Comparison of ENCODE assay signal across 23 cellular contexts in the genomic region with DNA sequence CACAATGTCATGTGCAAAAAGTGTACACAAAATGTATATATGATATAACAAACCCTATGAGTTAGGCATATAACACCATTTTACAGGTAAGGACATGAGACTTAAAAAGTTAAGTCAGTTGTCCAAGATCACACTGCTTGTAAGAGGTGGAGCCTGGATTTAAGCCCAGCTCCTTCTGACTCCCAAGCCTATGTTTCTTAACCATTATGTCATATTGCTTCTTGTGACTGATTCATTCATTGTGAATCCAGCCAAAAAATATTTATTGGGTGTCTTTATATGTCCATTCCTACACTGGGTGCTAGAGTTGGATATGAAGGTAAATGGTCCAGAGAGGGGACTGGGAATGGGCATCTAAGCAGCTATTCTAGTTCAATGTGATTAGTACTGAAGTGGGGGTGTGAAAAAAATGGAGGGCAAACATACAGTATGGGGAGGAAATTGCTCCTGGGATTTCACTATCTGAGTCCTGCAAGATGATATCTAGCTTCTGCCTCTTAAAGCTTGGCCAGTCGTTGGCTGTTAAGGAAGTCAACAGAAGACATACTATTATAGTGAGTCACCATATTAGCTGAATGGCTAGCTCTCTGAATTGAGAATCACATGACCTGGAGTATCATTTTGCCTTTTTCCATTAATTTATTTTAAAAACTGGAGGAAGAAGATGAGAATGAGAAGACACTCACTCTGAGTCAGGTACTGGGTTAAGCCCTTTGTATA. TPM values are rescaled to one million over a fixed set of nuclear protein-coding genes. Genes with fewer than 3 reads are reported as not detected.
A peak's percentile ranks its signal among the peaks of the same experiment; 100 is the strongest.
DNase-seq lines count a peak whose midpoint lies in the region; ATAC-seq and TF ChIP-seq lines count a peak whose summit lies in the region.
"Had no signal": no experiment of that assay in that cellular context is flagged by ENCODE, and none has a peak within 500 bp of the region (broad histone marks: within the 10 kb centered on the region; RNA-seq: fewer than 3 reads in every experiment).

No MANE protein-coding gene starts in this region.

- no peak overlapping the region for H4K5ac ChIP-seq in IMR-90 (ENCODE audit: low read depth, low read length)

- H3K4me3 ChIP-seq in IMR-90 (ENCODE audit: insufficient read depth, low read depth, low read length) (no peak overlapping the region), mammary epithelial cell (replicated peaks in 1 of 3; ENCODE audit: insufficient read depth in 1 of 3, low read depth in 2 of 3, low read length in 3 of 3) (no peak overlapping the region), upper lobe of left lung (no peak overlapping the region)
- H3K4me3 ChIP-seq: hepatocyte, neural progenitor cell, right atrium auricular region, SJCRH30 had no signal

- CTCF ChIA-PET in IMR-90 (lab: Yijun Ruan, JAX), result no interaction called here
- CTCF ChIA-PET in mammary epithelial cell (lab: Charles Lee; ENCODE audit: low non-redundant PET), result interaction anchor here (0.5 to 0.6 kb wide), 2 partner anchors 43 to 83 kb away, joined by 4 to 5 read pairs; no protein-coding TSS in a partner anchor

- H3K4me1 ChIP-seq in IMR-90 (ENCODE audit: control insufficient read depth, insufficient read depth, low read length), result no peaks in the 10 kb centered on the region
- no peaks in the 10 kb centered on the region for H3K4me1 ChIP-seq in mammary epithelial cell (ENCODE audit: insufficient read depth, low read length)
- no peaks in the 10 kb centered on the region for H3K4me1 ChIP-seq in upper lobe of left lung
- H3K4me1 ChIP-seq: neural progenitor cell, right atrium auricular region, SJCRH30 had no signal

- ATAC-seq in IMR-90 (ENCODE audit: low read depth) (no peak), upper lobe of left lung (ENCODE audit: low FRiP score in 2 of 2) (no peak), GM21367 (IDR thresholded peaks at IDR 0.05; ENCODE audit: unreplicated experiment) (no peak)
- ATAC-seq: activated CD4-positive, CD25-positive, alpha-beta regulatory T cell treated with anti-CD3 and anti-CD28 coated beads, Interleukin-2, amount 50 U/mL, for 24 hours; activated CD8-positive, alpha-beta memory T cell treated with anti-CD3 and anti-CD28 coated beads, Interleukin-2, amount 10 ng/mL, durations not matched to agents 7 days and 5 days had no signal

- H2BK120ac ChIP-seq in IMR-90 (ENCODE audit: low read depth, low read length), result no peak overlapping the region

- H3K79me2 ChIP-seq in mammary epithelial cell (ENCODE audit: insufficient read depth, low read length), result no peaks in the 10 kb centered on the region
- H3K79me2 ChIP-seq: hepatocyte had no signal

- H3K36me3 ChIP-seq in IMR-90 (ENCODE audit: control insufficient read depth, insufficient read depth, low read length) (no peaks in the 10 kb centered on the region), mammary epithelial cell (ENCODE audit: insufficient read depth, low read length) (no peaks in the 10 kb centered on the region), upper lobe of left lung (no peaks in the 10 kb centered on the region)
- H3K36me3 ChIP-seq: neural progenitor cell, right atrium auricular region, SJCRH30 had no signal

- dilution Hi-C loops in IMR-90 (cut with HindIII; ENCODE audit: low sequenced_read_pairs, unreplicated experiment) (no loop called here), mammary epithelial cell (cut with HindIII; ENCODE audit: low sequenced_read_pairs) (no loop called here)

- H3K14ac ChIP-seq in IMR-90 (replicated peaks; ENCODE audit: low read depth, low read length), result no peak overlapping the region

- H2AK9ac ChIP-seq in IMR-90 (replicated peaks; ENCODE audit: low read depth, low read length, poor library complexity), result no peak overlapping the region

- H3K9me3 ChIP-seq in IMR-90 (ENCODE audit: control insufficient read depth, insufficient read depth, low read length), result no peaks in the 10 kb centered on the region
- no peaks in the 10 kb centered on the region for H3K9me3 ChIP-seq in mammary epithelial cell (replicated peaks; ENCODE audit: insufficient read depth, low read length)
- no peaks in the 10 kb centered on the region for H3K9me3 ChIP-seq in upper lobe of left lung
- H3K9me3 ChIP-seq: SJCRH30 had no signal

- in situ Hi-C loops in IMR-90 (cut with MboI; ENCODE audit: low sequenced_read_pairs) (no loop called here), mammary epithelial cell (cut with MboI; ENCODE audit: low sequenced_read_pairs in 2 of 2) (no loop called here)

- no peak overlapping the region for H3K18ac ChIP-seq in IMR-90 (ENCODE audit: low read depth, low read length)

- H2AK5ac ChIP-seq in IMR-90 (ENCODE audit: low read depth, low read length), result no peak overlapping the region

- POLR2A ChIA-PET in IMR-90 (lab: Charles Lee; ENCODE audit: unreplicated experiment), result no interaction called here

- H2AFZ ChIP-seq in IMR-90 (replicated peaks; ENCODE audit: low read length, poor library complexity) (no peak overlapping the region), mammary epithelial cell (ENCODE audit: low read depth, low read length) (no peak overlapping the region)
- H2AFZ ChIP-seq: hepatocyte, neural progenitor cell had no signal

- H2BK5ac ChIP-seq in IMR-90 (ENCODE audit: low read depth, low read length, poor library complexity, severe bottlenecking), result no peak overlapping the region

- peaks cover 4% of the 10 kb centered on the region for H3K4me1 Mint-ChIP-seq in nephron progenitor cell
- H3K4me1 Mint-ChIP-seq: activated CD8-positive, alpha-beta memory T cell treated with anti-CD3 and anti-CD28 coated beads, Interleukin-2, amount 10 ng/mL, durations not matched to agents 7 days and 5 days; neural progenitor cell had no signal

- H3K9me3 Mint-ChIP-seq in nephron progenitor cell, result peaks cover 19% of the 10 kb centered on the region
- H3K9me3 Mint-ChIP-seq: dendritic cell treated with granulocyte-macrophage colony-stimulating factor and Interleukin-4, amounts not matched to agents 40 ng/mL and 50 ng/mL, for 4 days had no signal

- H3K79me1 ChIP-seq in IMR-90 (ENCODE audit: low read depth in 1 of 2, low read length in 2 of 2), result no peaks in the 10 kb centered on the region

- H3K27me3 ChIP-seq in IMR-90 (ENCODE audit: control insufficient read depth, insufficient read depth, low read length) (no peaks in the 10 kb centered on the region), mammary epithelial cell (ENCODE audit: insufficient read depth, low read length) (no peaks in the 10 kb centered on the region), upper lobe of left lung (no peaks in the 10 kb centered on the region)
- H3K27me3 ChIP-seq: hepatocyte, neural progenitor cell, right atrium auricular region, SJCRH30 had no signal

- no peak overlapping the region for H3K4me3 Mint-ChIP-seq in nephron progenitor cell
- H3K4me3 Mint-ChIP-seq: activated CD8-positive, alpha-beta memory T cell treated with anti-CD3 and anti-CD28 coated beads, Interleukin-2, amount 10 ng/mL, durations not matched to agents 7 days and 5 days; dendritic cell treated with granulocyte-macrophage colony-stimulating factor and Interleukin-4, amounts not matched to agents 40 ng/mL and 50 ng/mL, for 4 days; neural progenitor cell had no signal

- H4K20me1 ChIP-seq in IMR-90 (ENCODE audit: insufficient read depth, low read length) (no peaks in the 10 kb centered on the region), mammary epithelial cell (ENCODE audit: insufficient read depth, low read length) (no peaks in the 10 kb centered on the region)

- TF ChIP-seq EP300 in upper lobe of left lung (IDR thresholded peaks at IDR 0.05), result no peak

- TF ChIP-seq CTCF in IMR-90 (conservative IDR thresholded peaks at IDR 0.05; ENCODE audit: low read depth, low read length) (no peak), mammary epithelial cell (conservative IDR thresholded peaks at IDR 0.05 in 1 of 2, IDR thresholded peaks at IDR 0.05 in 1 of 2; ENCODE audit: extremely low read depth in 1 of 2, insufficient read depth in 1 of 2, low read depth in 1 of 2, low read length in 2 of 2) (no peak), nephron progenitor cell (IDR thresholded peaks at IDR 0.05) (no peak), upper lobe of left lung (IDR thresholded peaks at IDR 0.05) (no peak)

- no CpG with 5 or more reads among the region's 1 CpG for WGBS in IMR-90 (ENCODE audit: extremely low coverage in 2 of 2, insufficient read length in 1 of 2), 2 experiments
- 50% methylated on average over 1 of the region's 1 CpG for WGBS in mammary epithelial cell (ENCODE audit: low coverage, missing lambda C conversion rate)
- WGBS in upper lobe of left lung, 2 donors, result 62 to 65% methylated on average over 1 of the region's 1 CpG

- peaks cover 9% of the 10 kb centered on the region for H3K36me3 Mint-ChIP-seq in nephron progenitor cell (ENCODE audit: low read depth)
- H3K36me3 Mint-ChIP-seq: activated CD8-positive, alpha-beta memory T cell treated with anti-CD3 and anti-CD28 coated beads, Interleukin-2, amount 10 ng/mL, durations not matched to agents 7 days and 5 days; neural progenitor cell had no signal

- no peaks in the 10 kb centered on the region for H3K9me1 ChIP-seq in IMR-90 (ENCODE audit: insufficient read depth, low read length)

- no TSS peak for BruUV-seq in IMR-90 (replicated peaks; lab: Mats Ljungman, UMichigan)
- BruUV-seq in mammary epithelial cell (replicated peaks; lab: Mats Ljungman, UMichigan), result no TSS peak

- no peak for TF ChIP-seq POLR2A in IMR-90 (IDR thresholded peaks at IDR 0.05; ENCODE audit: low read depth, low read length)
- TF ChIP-seq POLR2A in upper lobe of left lung (IDR thresholded peaks at IDR 0.05), result no peak

- peak overlapping the region; percentile 61 for H3K27ac Mint-ChIP-seq in nephron progenitor cell
- H3K27ac Mint-ChIP-seq: activated CD8-positive, alpha-beta memory T cell treated with anti-CD3 and anti-CD28 coated beads, Interleukin-2, amount 10 ng/mL, durations not matched to agents 7 days and 5 days; dendritic cell treated with granulocyte-macrophage colony-stimulating factor and Interleukin-4, amounts not matched to agents 40 ng/mL and 50 ng/mL, for 4 days; neural progenitor cell had no signal

- H3K4ac ChIP-seq in IMR-90 (ENCODE audit: low read depth, low read length), result no peak overlapping the region

- H3K23ac ChIP-seq in IMR-90 (ENCODE audit: low read depth, low read length), result no peak overlapping the region

- TF ChIP-seq RAD21 in IMR-90 (IDR thresholded peaks at IDR 0.05; ENCODE audit: low read length), result no peak

- peaks cover 13% of the 10 kb centered on the region for H3K27me3 Mint-ChIP-seq in nephron progenitor cell (ENCODE audit: low read depth, poor library complexity)
- H3K27me3 Mint-ChIP-seq: activated CD8-positive, alpha-beta memory T cell treated with anti-CD3 and anti-CD28 coated beads, Interleukin-2, amount 10 ng/mL, durations not matched to agents 7 days and 5 days; dendritic cell treated with granulocyte-macrophage colony-stimulating factor and Interleukin-4, amounts not matched to agents 40 ng/mL and 50 ng/mL, for 4 days had no signal

- intact Hi-C loops in IMR-90 (cut with micrococcal nuclease) (no loop called here), mammary epithelial cell (cut with micrococcal nuclease) (no loop called here), head of caudate nucleus (cut with DNase I) (no loop called here)

- peak; percentile 43 for DNase-seq in Daoy (ENCODE audit: low read depth)
- peak; percentile 6 for DNase-seq in IMR-90
- peak; percentile 27 for DNase-seq in mammary epithelial cell
- DNase-seq in nephron progenitor cell, result no peak
- no peak for DNase-seq in upper lobe of left lung
- no peak for DNase-seq in head of caudate nucleus
- DNase-seq: activated CD8-positive, alpha-beta memory T cell treated with anti-CD3 and anti-CD28 coated beads, Interleukin-2, amount 10 ng/mL, durations not matched to agents 7 days and 5 days; activated naive CD4-positive, alpha-beta T cell treated with Interleukin-2 at 50 U/mL for 16 hours; DND-41; kidney; midbrain; NCI-H1436; NCI-H446 treated with DMSO at 0.1 percent for 48 hours; SJCRH30; stimulated activated CD4-positive, alpha-beta T cell treated with anti-CD3 and anti-CD28 coated beads, Interleukin-1b, Interleukin-23, amount 100 ng/mL, for 48 hours; T-helper 2 cell had no signal

- no peak overlapping the region for H2BK20ac ChIP-seq in IMR-90 (ENCODE audit: low read depth, low read length)

- no peak overlapping the region for H2BK15ac ChIP-seq in IMR-90 (ENCODE audit: low read depth, low read length)

- H3K27ac ChIP-seq in IMR-90 (ENCODE audit: insufficient read depth, low read length), result no peak overlapping the region
- H3K27ac ChIP-seq in mammary epithelial cell (ENCODE audit: insufficient read depth, low read depth, low read length), result no peak overlapping the region
- H3K27ac ChIP-seq in upper lobe of left lung, result no peak overlapping the region
- H3K27ac ChIP-seq: hepatocyte, neural progenitor cell, right atrium auricular region, SJCRH30 had no signal

- H3K9ac ChIP-seq in IMR-90 (ENCODE audit: low read depth, low read length), result no peak overlapping the region
- no peak overlapping the region for H3K9ac ChIP-seq in mammary epithelial cell (ENCODE audit: insufficient read depth, low read length)
- H3K9ac ChIP-seq: neural progenitor cell had no signal

- no peak overlapping the region for H4K8ac ChIP-seq in IMR-90 (ENCODE audit: low read depth in 2 of 2, low read length in 2 of 2)

- H3K56ac ChIP-seq in IMR-90 (ENCODE audit: extremely low read depth, insufficient read depth, low read length), result no peak overlapping the region

- H3K4me2 ChIP-seq in IMR-90 (ENCODE audit: low read depth, low read length), result no peak overlapping the region
- H3K4me2 ChIP-seq in mammary epithelial cell (ENCODE audit: insufficient read depth, low read depth, low read length), result no peak overlapping the region
- H3K4me2 ChIP-seq: hepatocyte, neural progenitor cell had no signal

- no peak overlapping the region for H4K91ac ChIP-seq in IMR-90 (ENCODE audit: insufficient read depth, low read depth, low read length)

RNA-seq across cellular contexts. Expression of a gene that starts 28.8 kb away (rescaled TPM):
- 16.7 and 17.5 TPM in 2 replicates for total RNA-seq in Daoy (2014; rRNA removed; shearing (Covaris generic))
- total RNA-seq in IMR-90 (2012; rRNA removed), result not detected in 2 replicates
- not detected in 2 replicates for polyA plus RNA-seq in IMR-90 (2012; rRNA removed)
- not detected in 2 replicates for polyA plus RNA-seq in IMR-90 (2012; cell fraction: cytosol; rRNA removed)
- not detected in 2 replicates for polyA plus RNA-seq in IMR-90 (2012; cell fraction: nucleus; rRNA removed; ENCODE audit: low replicate concordance)
- total RNA-seq in mammary epithelial cell, result 1 to 10 TPM; 3.7 to 5.4 TPM
- 1.00 TPM for polyA plus RNA-seq in mammary epithelial cell
- polyA minus RNA-seq in mammary epithelial cell, result 0.16 TPM
- 10 to 100 TPM in 2 of 6 donors, 1 to 10 TPM in 3, under 1 TPM in 1; 0.83 to 12.7 (median 4.7) TPM for total RNA-seq in upper lobe of left lung
- total RNA-seq: activated CD8-positive, alpha-beta memory T cell treated with anti-CD3 and anti-CD28 coated beads, Interleukin-2, amount 10 ng/mL, durations not matched to agents 7 days and 5 days; right atrium auricular region; SJCRH30 had no signal
- polyA plus RNA-seq: BJ had no signal

Comparison
In these comparisons a context has a peak if more than half of its experiments do, and no peak if none do; other contexts are left out.
1. DNase-seq: peak in Daoy (single experiment), IMR-90 (single experiment) and mammary epithelial cell (single experiment); none in nephron progenitor cell (single experiment), upper lobe of left lung (0 of 2) and head of caudate nucleus (0 of 42).